Comparison of ENCODE assay signal across 8 cellular contexts in genomic region chr1:5992034-5992813, GRCh38. TPM values are rescaled to one million over a fixed set of nuclear protein-coding genes. Genes with fewer than 3 reads are reported as not detected.
A peak's percentile ranks its signal among the peaks of the same experiment; 100 is the strongest.
DNase-seq lines count a peak whose midpoint lies in the region; ATAC-seq lines count a peak whose summit lies in the region.

TSS of gene NPHP4 (minus strand) at chr1:5992425. CDS start at chr1:5986289, 6,136 bp downstream.

- H3K27ac ChIP-seq in BLaER1 treated with 17β-estradiol and CSF1 and Interleukin-3, amounts not matched to agents 10 nM and 100 nM = peak within 1 kb of the TSS; percentile 91 to 99 (median 96)

- no peaks in the 10 kb centered on the region for H3K9me3 ChIP-seq in BLaER1 treated with 17β-estradiol and CSF1 and Interleukin-3, amounts not matched to agents 10 nM and 100 nM (replicated peaks in 1 of 11)

- H3K9ac ChIP-seq in BLaER1 treated with 17β-estradiol and CSF1 and Interleukin-3, amounts not matched to agents 10 nM and 100 nM = peak within 1 kb of the TSS; percentile 90 to 99 (median 94)

- H3K27me3 ChIP-seq in BLaER1 treated with 17β-estradiol and CSF1 and Interleukin-3, amounts not matched to agents 10 nM and 100 nM = no peaks in the 10 kb centered on the region

- peak within 1 kb of the TSS; percentile 62 to 87 (median 76) for H3K4me3 ChIP-seq in BLaER1 treated with 17β-estradiol and CSF1 and Interleukin-3, amounts not matched to agents 10 nM and 100 nM

- peak; percentile 93 for ATAC-seq in GM19328 (IDR thresholded peaks at IDR 0.05; ENCODE audit: unreplicated experiment)
- peak; percentile 90 for ATAC-seq in HG03520 (IDR thresholded peaks at IDR 0.05; ENCODE audit: unreplicated experiment)
- peak; percentile 93 for ATAC-seq in left lobe of liver

- H3K36me3 ChIP-seq in BLaER1 treated with 17β-estradiol and CSF1 and Interleukin-3, amounts not matched to agents 10 nM and 100 nM = peaks cover 0 to 31% (median 14%) of the 10 kb centered on the region in 11 experiments; a peak in 13 of 22 replicates

- peaks cover 0 to 68% (median 36%) of the 10 kb centered on the region in 11 experiments; a peak in 17 of 22 replicates for H4K20me1 ChIP-seq in BLaER1 treated with 17β-estradiol and CSF1 and Interleukin-3, amounts not matched to agents 10 nM and 100 nM

- DNase-seq in NCI-H748 treated with DMSO at 0.1 percent for 48 hours (lab: John Stamatoyannopoulos, UW) = peak; percentile 92
- DNase-seq in activated CD4-positive, alpha-beta T cell treated with anti-CD3 and anti-CD28 coated beads, Interleukin-2, amount 50 U/mL, for 24 hours (ENCODE audit: low read depth in 1 of 2, low spot score in 1 of 2) = peak; percentile 96 to 100
- DNase-seq in dedifferentiated amniotic fluid mesenchymal stem cell (ENCODE audit: extremely low spot score) = peak; percentile 99
- peak; percentile 97 for DNase-seq in left lobe of liver (ENCODE audit: low spot score)
- DNase-seq in stimulated activated CD4-positive, alpha-beta T cell treated with anti-CD3 and anti-CD28 coated beads, Interleukin-2, amount 100 ng/mL, for 4 hours (ENCODE audit: low read depth) = peak; percentile 99

- H3K4me2 ChIP-seq in BLaER1 treated with 17β-estradiol and CSF1 and Interleukin-3, amounts not matched to agents 10 nM and 100 nM = peak within 1 kb of the TSS; percentile 98 to 99 (median 99)

- peaks cover 43 to 59% (median 52%) of the 10 kb centered on the region in 10 experiments for H3K4me1 ChIP-seq in BLaER1 treated with 17β-estradiol and CSF1 and Interleukin-3, amounts not matched to agents 10 nM and 100 nM

RNA-seq across cellular contexts. Expression of gene NPHP4, which starts in this region (rescaled TPM):
- 4.5 TPM for total RNA-seq in left lobe of liver

Comparison
In these comparisons a context has a peak if more than half of its experiments do, and no peak if none do; other contexts are left out.
1. Peak in every context shown above with its lines: DNase-seq, ATAC-seq, H3K4me3 ChIP-seq and H3K27ac ChIP-seq.